In genomic region chr1:2523891-2524609, GRCh38 we compare ENCODE assay signal across 9 cellular contexts. TPM values are rescaled to one million over a fixed set of nuclear protein-coding genes. Genes with fewer than 3 reads are reported as not detected.
DNase-seq lines count a peak whose midpoint lies in the region; ATAC-seq, FAIRE-seq and TF ChIP-seq lines count a peak whose summit lies in the region.
"Had no signal": no experiment of that assay in that cellular context is flagged by ENCODE, and none has a peak within 500 bp of the region (broad histone marks: within the 10 kb centered on the region; RNA-seq: fewer than 3 reads in every experiment).

No MANE protein-coding gene starts in this region.

- H3K27me3 Mint-ChIP-seq in astrocyte (ENCODE audit: low read depth, unreplicated experiment) = peaks cover 8% of the 10 kb centered on the region

- no peaks in the 10 kb centered on the region for H3K9me3 Mint-ChIP-seq in astrocyte (ENCODE audit: unreplicated experiment)

- DNase-seq in T follicular helper cell (ENCODE audit: low read depth) = peak; percentile 19
- DNase-seq in astrocyte (ENCODE audit: low read depth) = no peak
- DNase-seq in osteoblast (ENCODE audit: insufficient read length, low spot score, missing footprints) = no peak
- DNase-seq in caudate nucleus (lab: John Stamatoyannopoulos, UW) = no peak
- no peak for DNase-seq in NCI-H1105 (lab: John Stamatoyannopoulos, UW)
- no peak for DNase-seq in dedifferentiated amniotic fluid mesenchymal stem cell (ENCODE audit: extremely low spot score)
- DNase-seq: sigmoid colon had no signal

- H2AFZ ChIP-seq in astrocyte (ENCODE audit: low read depth, low read length) = no peak overlapping the region
- H2AFZ ChIP-seq in osteoblast (ENCODE audit: low read length) = no peak overlapping the region

- peak overlapping the region; percentile 89 for H3K4me3 Mint-ChIP-seq in astrocyte (ENCODE audit: unreplicated experiment)

- H3K36me3 Mint-ChIP-seq in astrocyte (ENCODE audit: low read depth, unreplicated experiment) = peaks cover 5% of the 10 kb centered on the region

- no peaks in the 10 kb centered on the region for H3K9me3 ChIP-seq in astrocyte (ENCODE audit: insufficient read depth, low read depth, low read length)
- H3K9me3 ChIP-seq in osteoblast (ENCODE audit: low read depth, low read length) = no peaks in the 10 kb centered on the region
- H3K9me3 ChIP-seq: sigmoid colon had no signal

- 0 out of 3 replicates have a peak, but pooled peaks have one; percentile 28 for TF ChIP-seq CTCF in GM12872 (IDR thresholded peaks at IDR 0.05; ENCODE audit: insufficient read depth, low read depth, low read length)
- TF ChIP-seq CTCF in astrocyte (IDR thresholded peaks at IDR 0.05; ENCODE audit: insufficient read depth, low read depth, low read length) = no peak
- no peak for TF ChIP-seq CTCF in osteoblast (IDR thresholded peaks at IDR 0.05; ENCODE audit: extremely low read depth, low read depth, low read length)

- H3K27me3 ChIP-seq in astrocyte (ENCODE audit: insufficient read depth, low read length) (no peaks in the 10 kb centered on the region), osteoblast (ENCODE audit: insufficient read depth, low read length) (peaks cover 11% of the 10 kb centered on the region)

- no peak for ATAC-seq in HG03378 (IDR thresholded peaks at IDR 0.05; ENCODE audit: unreplicated experiment)

- no peak for FAIRE-seq in astrocyte (lab: Jason Lieb, UNC)

- H4K20me1 ChIP-seq in astrocyte (ENCODE audit: insufficient read depth, low read length) = peaks cover 55% of the 10 kb centered on the region
- H4K20me1 ChIP-seq in osteoblast (ENCODE audit: insufficient read depth, low read length) = peaks cover 44% of the 10 kb centered on the region

- peaks cover 33% of the 10 kb centered on the region for H3K4me1 ChIP-seq in astrocyte (ENCODE audit: insufficient read depth, low read length)
- H3K4me1 ChIP-seq in osteoblast (ENCODE audit: insufficient read depth, low read length) = peaks cover 20% of the 10 kb centered on the region

- H3K4me3 ChIP-seq in astrocyte (ENCODE audit: insufficient read depth, low read depth, low read length) (no peak overlapping the region), osteoblast (ENCODE audit: insufficient read depth, low read length) (no peak overlapping the region)

- H3K27ac ChIP-seq in astrocyte (ENCODE audit: low read depth, low read length) = no peak overlapping the region
- H3K27ac ChIP-seq in osteoblast (ENCODE audit: low read depth, low read length) = no peak overlapping the region
- no peak overlapping the region for H3K27ac ChIP-seq in caudate nucleus (ENCODE audit: low read depth, low read length)
- H3K27ac ChIP-seq: sigmoid colon had no signal

- H3K27ac Mint-ChIP-seq in astrocyte (ENCODE audit: unreplicated experiment) = no peak overlapping the region

- H3K36me3 ChIP-seq in astrocyte (ENCODE audit: insufficient read depth, low read length) (peaks cover 3% of the 10 kb centered on the region), osteoblast (ENCODE audit: insufficient read depth, low read length) (peaks cover 12% of the 10 kb centered on the region)

- peaks cover 14% of the 10 kb centered on the region for H3K4me1 Mint-ChIP-seq in astrocyte (ENCODE audit: low read depth, unreplicated experiment)

- H3K79me2 ChIP-seq in astrocyte (ENCODE audit: insufficient read depth, low read length) (peaks cover 55% of the 10 kb centered on the region), osteoblast (ENCODE audit: insufficient read depth, low read length) (peaks cover 48% of the 10 kb centered on the region)

- H3K4me2 ChIP-seq in astrocyte (ENCODE audit: low read length) = peak overlapping the region; percentile 99
- H3K4me2 ChIP-seq in osteoblast (ENCODE audit: insufficient read depth, low read length) = peak overlapping the region; percentile 97

- peak overlapping the region; percentile 94 for H3K9ac ChIP-seq in astrocyte (ENCODE audit: low read length)

RNA-seq across cellular contexts. Expression of gene PANK4, which starts 2.3 kb away (rescaled TPM):
- total RNA-seq in astrocyte (23.1 and 26.3 TPM in 2 replicates), osteoblast (15.2 and 18.6 TPM in 2 replicates)

RNA-seq across cellular contexts. Expression of gene HES5, which starts 6.0 kb away (rescaled TPM):
- total RNA-seq in astrocyte (0.22 TPM in 1 of 2 replicates, not detected in the other), osteoblast (not detected in 2 replicates)

RNA-seq across cellular contexts. Expression of gene TNFRSF14, which starts 32.1 kb away (rescaled TPM):
- total RNA-seq in astrocyte (0.36 TPM in 1 of 2 replicates, not detected in the other), osteoblast (29.2 and 36.6 TPM in 2 replicates)

RNA-seq across cellular contexts. Expression of gene PLCH2, which starts 48.0 kb away (rescaled TPM):
- total RNA-seq in astrocyte (2.0 and 2.2 TPM in 2 replicates), osteoblast (under 0.01 TPM in 1 of 2 replicates, not detected in the other)

Comparison
In these comparisons a context has a peak if more than half of its experiments do, and no peak if none do; other contexts are left out.
1. RNA of gene TNFRSF14, which starts 32.1 kb away (total RNA-seq): 29.2 to 36.6 TPM in osteoblast; 0.36 TPM in astrocyte; every median in the first group is over 10 times any median in the second.